Comparison of ENCODE assay signal across 8 cellular contexts in the genomic region with DNA sequence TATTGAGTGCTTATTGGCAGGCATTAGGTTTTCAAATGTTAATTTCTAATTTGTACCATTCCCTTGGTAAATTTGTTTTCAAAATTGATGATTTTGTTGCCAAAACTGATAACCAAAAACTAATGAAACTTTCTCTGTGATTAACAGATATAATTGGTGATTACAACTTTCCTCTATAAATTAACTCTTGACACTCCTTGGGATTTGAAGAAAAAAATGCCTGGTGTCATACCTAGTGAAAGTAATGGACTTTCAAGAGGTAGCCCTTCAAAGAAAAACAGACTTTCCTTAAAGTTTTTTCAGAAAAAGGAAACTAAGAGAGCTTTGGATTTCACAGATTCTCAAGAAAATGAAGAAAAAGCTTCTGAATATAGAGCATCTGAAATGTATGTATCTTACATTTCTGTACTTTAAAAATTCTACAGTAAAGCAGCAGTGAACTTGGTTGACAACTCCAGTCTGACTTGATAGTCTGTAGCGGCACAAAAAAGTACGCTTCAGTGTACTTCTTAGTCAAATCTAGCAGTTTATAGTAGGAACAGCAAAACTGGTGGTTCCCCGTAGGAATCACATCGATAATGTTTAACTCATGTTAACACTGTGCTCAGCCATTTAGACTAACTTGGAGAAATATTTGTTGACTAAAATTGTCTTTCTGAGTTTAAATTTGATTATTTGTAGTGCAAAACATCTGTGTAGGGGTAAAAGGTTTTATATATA. TPM values are rescaled to one million over a fixed set of nuclear protein-coding genes. Genes with fewer than 3 reads are reported as not detected.
DNase-seq lines count a peak whose midpoint lies in the region; ATAC-seq and FAIRE-seq lines count a peak whose summit lies in the region.

No MANE protein-coding gene starts in this region.

- H3K36me3 ChIP-seq in CD8-positive, alpha-beta memory T cell (ENCODE audit: insufficient read depth, low read length): peaks cover 26% of the 10 kb centered on the region

- peaks cover 42 to 62% (median 61%) of the 10 kb centered on the region in 3 donors for H3K4me1 Mint-ChIP-seq in CD8-positive, alpha-beta memory T cell
- peaks cover 42% of the 10 kb centered on the region for H3K4me1 Mint-ChIP-seq in central memory CD8-positive, alpha-beta T cell

- no peaks in the 10 kb centered on the region for H3K27me3 ChIP-seq in CD8-positive, alpha-beta memory T cell (ENCODE audit: insufficient read depth, low read length, poor library complexity, severe bottlenecking)

- H3K27me3 Mint-ChIP-seq in CD8-positive, alpha-beta memory T cell: peaks cover 0 to 3% of the 10 kb centered on the region in 2 donors
- no peaks in the 10 kb centered on the region for H3K27me3 Mint-ChIP-seq in central memory CD8-positive, alpha-beta T cell

- POLR2A ChIA-PET in CD8-positive, alpha-beta memory T cell (lab: Charles Lee): no interaction called here

- H3K36me3 Mint-ChIP-seq in CD8-positive, alpha-beta memory T cell: peaks cover 0 to 57% (median 12%) of the 10 kb centered on the region in 3 donors
- peaks cover 39% of the 10 kb centered on the region for H3K36me3 Mint-ChIP-seq in central memory CD8-positive, alpha-beta T cell (ENCODE audit: insufficient read depth)

- H3K27ac ChIP-seq in CD8-positive, alpha-beta memory T cell (ENCODE audit: low read depth, low read length): peak overlapping the region; percentile 7

- H3K27ac Mint-ChIP-seq in CD8-positive, alpha-beta memory T cell: peak overlapping the region in 5 of 8 donors; percentile 44 to 88 (median 70)
- H3K27ac Mint-ChIP-seq in central memory CD8-positive, alpha-beta T cell (ENCODE audit: low read depth): peak overlapping the region; percentile 35

- FAIRE-seq in frontal cortex (lab: Jason Lieb, UNC): no peak

- CTCF ChIA-PET in CD8-positive, alpha-beta memory T cell (lab: Charles Lee): no interaction called here

- peaks cover 0 to 5% (median 0%) of the 10 kb centered on the region in 5 donors for H3K9me3 Mint-ChIP-seq in CD8-positive, alpha-beta memory T cell
- H3K9me3 Mint-ChIP-seq in central memory CD8-positive, alpha-beta T cell: peaks cover 5% of the 10 kb centered on the region

- H3K4me3 Mint-ChIP-seq in CD8-positive, alpha-beta memory T cell: peak overlapping the region; percentile 87 to 99 (median 97)
- H3K4me3 Mint-ChIP-seq in central memory CD8-positive, alpha-beta T cell: peak overlapping the region; percentile 93

- peak; percentile 23 for ATAC-seq in GM21367 (IDR thresholded peaks at IDR 0.05; ENCODE audit: unreplicated experiment)
- no peak for ATAC-seq in central memory CD8-positive, alpha-beta T cell (replicated peaks; ENCODE audit: extremely low read depth, poor library complexity, severe bottlenecking)
- ATAC-seq in HG03045 (IDR thresholded peaks at IDR 0.05; ENCODE audit: unreplicated experiment): no peak

- peaks cover 33% of the 10 kb centered on the region for H3K4me1 ChIP-seq in CD8-positive, alpha-beta memory T cell (ENCODE audit: insufficient read depth, low read length)

- peak overlapping the region; percentile 23 for H3K4me3 ChIP-seq in CD8-positive, alpha-beta memory T cell (ENCODE audit: low read length)

- DNase-seq in CD8-positive, alpha-beta memory T cell: no peak
- DNase-seq in HuH-7.5 (ENCODE audit: low spot score): peak; percentile 18
- DNase-seq in central memory CD8-positive, alpha-beta T cell (ENCODE audit: low spot score in 2 of 2): no peak
- no peak for DNase-seq in NCI-H510A (lab: John Stamatoyannopoulos, UW)
- no peak for DNase-seq in cortex of kidney (lab: John Stamatoyannopoulos, UW)
- DNase-seq in frontal cortex (ENCODE audit: low spot score in 2 of 2): no peak

- H3K9me3 ChIP-seq in CD8-positive, alpha-beta memory T cell (ENCODE audit: low read length): no peaks in the 10 kb centered on the region

RNA-seq across cellular contexts. Expression of gene USP1, which starts 3.0 kb away (rescaled TPM):
- 100 to 1,000 TPM; 102 to 106 TPM for total RNA-seq in CD8-positive, alpha-beta memory T cell
- polyA plus RNA-seq in CD8-positive, alpha-beta memory T cell: 28.2 TPM
- 59.5 TPM for total RNA-seq in frontal cortex
